Comparison of ENCODE assay signal across 23 cellular contexts in the genomic region with DNA sequence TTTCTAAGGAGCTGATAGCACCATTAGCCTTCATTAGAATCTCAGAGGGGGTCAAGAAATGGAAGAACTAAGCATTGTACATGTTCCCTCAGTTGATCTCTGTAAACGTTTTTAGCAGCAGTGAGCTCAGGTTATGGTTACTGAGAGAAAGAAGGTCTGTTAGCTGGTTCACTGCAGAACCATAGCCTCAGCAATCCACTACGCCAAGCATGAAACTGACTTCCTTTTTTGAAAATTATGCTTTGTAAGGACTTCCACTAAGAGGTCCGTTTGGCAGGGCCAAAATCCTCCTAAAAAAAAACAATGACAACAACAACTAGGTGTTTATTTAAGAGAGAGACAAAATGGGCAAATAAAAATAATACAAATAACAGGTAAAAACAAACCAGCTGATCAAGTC.
A peak's percentile ranks its signal among the peaks of the same experiment; 100 is the strongest.
DNase-seq lines count a peak whose midpoint lies in the region; FAIRE-seq and TF ChIP-seq lines count a peak whose summit lies in the region.
"Had no signal": no experiment of that assay in that cellular context is flagged by ENCODE, and none has a peak within 500 bp of the region (broad histone marks: within the 10 kb centered on the region; RNA-seq: fewer than 3 reads in every experiment).

No MANE protein-coding gene starts in this region.

- H3K36me3 Mint-ChIP-seq in neural progenitor cell, result no peaks in the 10 kb centered on the region
- H3K36me3 Mint-ChIP-seq: stimulated activated effector memory CD8-positive, alpha-beta T cell treated with anti-CD3 and anti-CD28 coated beads, Interleukin-12 subunit alpha, Interleukin-12 subunit beta, amount 100 ng/mL, for 72 hours had no signal

- H3K4me3 ChIP-seq in esophagus squamous epithelium, result no peak overlapping the region
- no peak overlapping the region for H3K4me3 ChIP-seq in neural progenitor cell
- no peak overlapping the region for H3K4me3 ChIP-seq in thyroid gland (replicated peaks in 1 of 3)
- H3K4me3 ChIP-seq: BLaER1 had no signal

- in situ Hi-C loops in ACHN (cut with HindIII; ENCODE audit: low pct_ligation_motif_present, low pct_unique_long_range_greater_than_20kb, low sequenced_read_pairs), result no loop called here

- no peaks in the 10 kb centered on the region for H4K20me1 ChIP-seq in neural progenitor cell (ENCODE audit: low read depth)

- TF ChIP-seq POLR2A in esophagus squamous epithelium (IDR thresholded peaks at IDR 0.05) (no peak), thyroid gland (IDR thresholded peaks at IDR 0.05) (no peak), GM12891 (IDR thresholded peaks at IDR 0.05; ENCODE audit: low read depth, low read length) (no peak)

- H3K36me3 ChIP-seq in esophagus squamous epithelium (no peaks in the 10 kb centered on the region), neural progenitor cell (no peaks in the 10 kb centered on the region), thyroid gland (no peaks in the 10 kb centered on the region)
- H3K36me3 ChIP-seq: BLaER1, WERI-Rb-1 had no signal

- no peak for FAIRE-seq in GM12891 (lab: Jason Lieb, UNC)

- DNase-seq in RPMI8226, result peak; percentile 59
- no peak for DNase-seq in esophagus squamous epithelium (lab: John Stamatoyannopoulos, UW)
- DNase-seq in neural progenitor cell (ENCODE audit: low spot score), result no peak
- no peak for DNase-seq in thyroid gland
- no peak for DNase-seq in ACHN
- DNase-seq in GM12891 (ENCODE audit: insufficient read length, low spot score), result no peak
- no peak for DNase-seq in activated gamma-delta T cell (lab: John Stamatoyannopoulos, UW)
- DNase-seq: activated CD4-positive, alpha-beta T cell treated with anti-CD3 and anti-CD28 coated beads for 48 hours; activated gamma-delta T cell treated with Interleukin-2 at 50 U/mL for 16 hours; activated T-cell treated with anti-CD3 and anti-CD28 coated beads, Interleukin-2, amount 50 U/mL, for 24 hours; glutamatergic neuron; H9; naive thymus-derived CD8-positive, alpha-beta T cell; NCI-H2029; NCI-H226; SIG-M5; stimulated activated CD4-positive, alpha-beta T cell treated with anti-CD3 and anti-CD28 coated beads, Interleukin-4, amount 100 ng/mL, for 24 hours; SW 1271; T-helper 9 cell; WERI-Rb-1 had no signal

- peak overlapping the region; percentile 34 for H3K27ac Mint-ChIP-seq in neural progenitor cell
- H3K27ac Mint-ChIP-seq: activated T-cell treated with anti-CD3 and anti-CD28 coated beads, Interleukin-2, amount 50 U/mL, for 24 hours; H9; naive thymus-derived CD8-positive, alpha-beta T cell; stimulated activated effector memory CD8-positive, alpha-beta T cell treated with anti-CD3 and anti-CD28 coated beads, Interleukin-12 subunit alpha, Interleukin-12 subunit beta, amount 100 ng/mL, for 72 hours had no signal

- 37 to 62% methylated on average over 3 of the region's 3 CpGs for WGBS in esophagus squamous epithelium, 2 donors
- 37 to 45% methylated on average over 3 of the region's 3 CpGs for WGBS in thyroid gland, 2 donors

- H3K9me3 ChIP-seq in esophagus squamous epithelium (no peaks in the 10 kb centered on the region), neural progenitor cell (ENCODE audit: low read depth) (no peaks in the 10 kb centered on the region), thyroid gland (no peaks in the 10 kb centered on the region)
- H3K9me3 ChIP-seq: BLaER1 had no signal

- no peak for TF ChIP-seq CTCF in esophagus squamous epithelium (IDR thresholded peaks at IDR 0.05)
- no peak for TF ChIP-seq CTCF in neural progenitor cell (IDR thresholded peaks at IDR 0.05)
- TF ChIP-seq CTCF in thyroid gland (IDR thresholded peaks at IDR 0.05), result no peak

- intact Hi-C loops in esophagus squamous epithelium (cut with DNase I), result loop anchor here (10.0 kb wide), 2 partner anchors 75 to 215 kb away; no protein-coding TSS in a partner anchor
- intact Hi-C loops in thyroid gland (cut with DNase I), result loop anchor here (10.0 kb wide), 1 partner anchor 115 kb away; no protein-coding TSS in a partner anchor

- H3F3A ChIP-seq in neural progenitor cell (ENCODE audit: low read depth), result peaks cover 18% of the 10 kb centered on the region

- H3K4me1 ChIP-seq in esophagus squamous epithelium (peaks cover 0 to 61% (median 12%) of the 10 kb centered on the region in 3 donors), neural progenitor cell (peaks cover 29% of the 10 kb centered on the region), thyroid gland (peaks cover 29 to 49% of the 10 kb centered on the region in 2 donors)

- no peak overlapping the region for H3K4me2 ChIP-seq in neural progenitor cell
- H3K4me2 ChIP-seq: BLaER1 had no signal

- H3K9me3 Mint-ChIP-seq in neural progenitor cell, result no peaks in the 10 kb centered on the region
- H3K9me3 Mint-ChIP-seq: activated T-cell treated with anti-CD3 and anti-CD28 coated beads, Interleukin-2, amount 50 U/mL, for 24 hours; central memory CD8-positive, alpha-beta T cell; H9; naive thymus-derived CD8-positive, alpha-beta T cell; stimulated activated effector memory CD8-positive, alpha-beta T cell treated with anti-CD3 and anti-CD28 coated beads, Interleukin-12 subunit alpha, Interleukin-12 subunit beta, amount 100 ng/mL, for 72 hours had no signal

- H3K4me1 Mint-ChIP-seq in neural progenitor cell, result peaks cover 38% of the 10 kb centered on the region
- H3K4me1 Mint-ChIP-seq: stimulated activated effector memory CD8-positive, alpha-beta T cell treated with anti-CD3 and anti-CD28 coated beads, Interleukin-12 subunit alpha, Interleukin-12 subunit beta, amount 100 ng/mL, for 72 hours had no signal

- no peak overlapping the region for H3K4me3 Mint-ChIP-seq in neural progenitor cell
- H3K4me3 Mint-ChIP-seq: activated T-cell treated with anti-CD3 and anti-CD28 coated beads, Interleukin-2, amount 50 U/mL, for 24 hours; central memory CD8-positive, alpha-beta T cell; H9; naive thymus-derived CD8-positive, alpha-beta T cell; stimulated activated effector memory CD8-positive, alpha-beta T cell treated with anti-CD3 and anti-CD28 coated beads, Interleukin-12 subunit alpha, Interleukin-12 subunit beta, amount 100 ng/mL, for 72 hours had no signal

- H3K9ac ChIP-seq in neural progenitor cell, result no peak overlapping the region
- H3K9ac ChIP-seq: BLaER1 had no signal

- H3K27me3 ChIP-seq in esophagus squamous epithelium, result peaks cover 0 to 8% (median 0%) of the 10 kb centered on the region in 4 donors
- peaks cover 22% of the 10 kb centered on the region for H3K27me3 ChIP-seq in neural progenitor cell
- no peaks in the 10 kb centered on the region for H3K27me3 ChIP-seq in thyroid gland

- H3K27ac ChIP-seq in esophagus squamous epithelium (peak overlapping the region in 3 of 4 donors; percentile 7 to 99 (median 97)), neural progenitor cell (no peak overlapping the region), thyroid gland (peak overlapping the region; percentile 7 to 100 (median 100))
- H3K27ac ChIP-seq: BLaER1, WERI-Rb-1 had no signal

- no peak overlapping the region for H2AFZ ChIP-seq in neural progenitor cell (replicated peaks)

- H3K79me2 ChIP-seq in neural progenitor cell (ENCODE audit: low read depth), result no peaks in the 10 kb centered on the region

- H3K27me3 Mint-ChIP-seq in neural progenitor cell (ENCODE audit: insufficient read depth, low read depth), result peaks cover 4% of the 10 kb centered on the region

TF ChIP-seq in GM12891, 5 proteins besides CTCF, POLR2A, EP300 and RAD21:
- TF ChIP-seq PAX5 (IDR thresholded peaks at IDR 0.05; ENCODE audit: insufficient read depth, low read length, severe bottlenecking) (no peak), POLR2AphosphoS5 (IDR thresholded peaks at IDR 0.05; ENCODE audit: low read depth, low read length) (no peak), SPI1 (IDR thresholded peaks at IDR 0.05; ENCODE audit: low read depth, low read length) (no peak), POU2F2 (IDR thresholded peaks at IDR 0.05; ENCODE audit: low read depth, low read length) (no peak), TAF1 (IDR thresholded peaks at IDR 0.05; ENCODE audit: low read depth, low read length) (no peak)
TF ChIP-seq in GM12891: peak in this region for 0.
